12 cellular contexts compared by ENCODE assay signal in the genomic region with DNA sequence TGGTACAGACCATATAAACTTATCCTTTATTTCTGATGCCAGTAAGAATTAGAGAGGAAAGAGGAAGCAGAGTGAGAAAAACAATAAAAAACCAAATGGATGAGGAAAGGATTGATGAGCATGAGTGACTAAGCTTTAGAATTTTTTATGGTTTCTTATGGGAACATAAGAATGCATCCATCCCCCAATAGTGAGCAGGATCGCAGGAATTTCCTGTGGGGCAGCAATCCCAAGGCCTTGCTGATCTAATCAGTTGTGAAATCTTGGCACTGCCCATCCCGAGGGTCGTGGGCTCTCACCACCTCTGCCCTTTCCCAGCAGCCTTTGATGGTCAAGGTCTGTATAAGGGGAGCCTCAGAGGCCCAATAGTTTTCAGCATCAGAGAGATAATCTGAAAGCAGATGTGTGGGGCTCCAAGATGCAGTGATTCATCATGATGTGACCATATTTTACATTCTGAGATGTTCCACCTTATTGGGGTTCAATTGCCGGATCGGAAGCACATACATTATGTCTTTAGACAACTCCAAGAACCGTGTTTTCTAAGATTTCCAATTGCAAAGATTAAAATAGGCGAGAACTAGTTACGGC.
A peak's percentile ranks its signal among the peaks of the same experiment; 100 is the strongest.
DNase-seq lines count a peak whose midpoint lies in the region; TF ChIP-seq lines count a peak whose summit lies in the region.
"Had no signal": no experiment of that assay in that cellular context is flagged by ENCODE, and none has a peak within 500 bp of the region (broad histone marks: within the 10 kb centered on the region; RNA-seq: fewer than 3 reads in every experiment).

No MANE protein-coding gene starts in this region.

- H3K36me3 Mint-ChIP-seq in Caco-2 (ENCODE audit: insufficient read depth, unreplicated experiment) = no peaks in the 10 kb centered on the region

- no peak for TF ChIP-seq POLR2A in esophagus squamous epithelium (IDR thresholded peaks at IDR 0.05)

- POLR2A ChIA-PET in Caco-2 (lab: Charles Lee) = no interaction called here

- no peaks in the 10 kb centered on the region for H3K36me3 ChIP-seq in Caco-2 (ENCODE audit: control insufficient read depth, insufficient read depth, low read length)
- no peaks in the 10 kb centered on the region for H3K36me3 ChIP-seq in esophagus squamous epithelium
- H3K36me3 ChIP-seq: neutrophil, WERI-Rb-1 had no signal

- CTCF ChIA-PET in Caco-2 (lab: Charles Lee) = no interaction called here

- BruUV-seq in Caco-2 (replicated peaks; lab: Mats Ljungman, UMichigan) = no TSS peak

- H3K4me3 ChIP-seq in foreskin fibroblast (ENCODE audit: low read depth in 1 of 2, low read length in 2 of 2) (no peak overlapping the region), Caco-2 (ENCODE audit: low read depth, low read length) (no peak overlapping the region), esophagus squamous epithelium (no peak overlapping the region)

- H3K27ac ChIP-seq in esophagus squamous epithelium = no peak overlapping the region
- H3K27ac ChIP-seq: neutrophil, WERI-Rb-1 had no signal

- WGBS in esophagus squamous epithelium, 2 donors = 79 to 86% methylated on average over 6 to 8 of the region's 8 CpGs

- H3K9me3 ChIP-seq in Caco-2 (no peaks in the 10 kb centered on the region), esophagus squamous epithelium (no peaks in the 10 kb centered on the region)
- H3K9me3 ChIP-seq: neutrophil had no signal

- H3K4me1 ChIP-seq in Caco-2 = no peaks in the 10 kb centered on the region
- no peaks in the 10 kb centered on the region for H3K4me1 ChIP-seq in esophagus squamous epithelium

- H3K27me3 ChIP-seq in Caco-2 (replicated peaks; ENCODE audit: control insufficient read depth, insufficient read depth, low read length) (no peaks in the 10 kb centered on the region), esophagus squamous epithelium (no peaks in the 10 kb centered on the region)
- H3K27me3 ChIP-seq: neutrophil had no signal

- DNase-seq in A172 (ENCODE audit: low spot score) = peak; percentile 74
- DNase-seq in HT1080 (ENCODE audit: low read depth) = peak; percentile 92
- DNase-seq in astrocyte of the hippocampus (ENCODE audit: low read depth, low spot score) = peak; percentile 70
- peak; percentile 90 to 91 for DNase-seq in foreskin fibroblast
- DNase-seq in NCI-H345 (lab: John Stamatoyannopoulos, UW) = no peak
- DNase-seq in Caco-2 = no peak
- DNase-seq in esophagus squamous epithelium (lab: John Stamatoyannopoulos, UW) = no peak
- no peak for DNase-seq in KBM-7
- DNase-seq: activated gamma-delta T cell, Calu3, WERI-Rb-1 had no signal

- H3K27me3 Mint-ChIP-seq in Caco-2 (ENCODE audit: insufficient read depth, unreplicated experiment) = no peaks in the 10 kb centered on the region

- in situ Hi-C loops in KBM-7 (cut with MboI; ENCODE audit: low pct_unique_long_range_greater_than_20kb, low sequenced_read_pairs) = no loop called here

- H3K4me3 Mint-ChIP-seq in Caco-2 (ENCODE audit: unreplicated experiment) = no peak overlapping the region

- H3K4me1 Mint-ChIP-seq in Caco-2 (ENCODE audit: low read depth, unreplicated experiment) = no peaks in the 10 kb centered on the region

- H3K27ac Mint-ChIP-seq in Caco-2 (ENCODE audit: unreplicated experiment) = no peak overlapping the region

- intact Hi-C loops in Caco-2 (cut with micrococcal nuclease; ENCODE audit: unreplicated experiment) (no loop called here), esophagus squamous epithelium (cut with DNase I) (no loop called here)

- H3K9me3 Mint-ChIP-seq in Caco-2 (ENCODE audit: unreplicated experiment) = no peaks in the 10 kb centered on the region

- TF ChIP-seq CTCF in foreskin fibroblast (IDR thresholded peaks at IDR 0.05; ENCODE audit: low read depth, low read length) (no peak), Caco-2 (IDR thresholded peaks at IDR 0.05; ENCODE audit: insufficient read depth in 1 of 2, low read depth in 1 of 2, low read length in 1 of 2, severe bottlenecking in 1 of 2, unreplicated experiment in 1 of 2) (no peak), esophagus squamous epithelium (IDR thresholded peaks at IDR 0.05) (no peak)

Comparison
In these comparisons a context has a peak if more than half of its experiments do, and no peak if none do; other contexts are left out.
1. DNase-seq: peak in A172 (single experiment), HT1080 (single experiment), astrocyte of the hippocampus (single experiment) and foreskin fibroblast (2 of 2); none in NCI-H345 (single experiment), Caco-2 (0 of 2), esophagus squamous epithelium (single experiment) and KBM-7 (single experiment).